ENCODE assay signal across 30 cellular contexts in genomic region chr3:134693226-134693625, GRCh38. TPM values are rescaled to one million over a fixed set of nuclear protein-coding genes. Genes with fewer than 3 reads are reported as not detected.
"Had no signal": no experiment of that assay in that cellular context is flagged by ENCODE, and none has a peak within 500 bp of the region (broad histone marks: within the 10 kb centered on the region; RNA-seq: fewer than 3 reads in every experiment).

No MANE protein-coding gene starts in this region.

- ATAC-seq: activated naive CD8-positive, alpha-beta T cell treated with anti-CD3 and anti-CD28 coated beads, Interleukin-2, amount 50 U/mL, for 24 hours; activated T-cell treated with anti-CD3 and anti-CD28 coated beads, Interleukin-2, amount 50 U/mL, for 4 hours had no signal

- DNase-seq: activated B cell treated with CpG ODN at 0.5 μM for 24 hours; activated CD4-positive, alpha-beta memory T cell treated with anti-CD3 and anti-CD28 coated beads for 36 hours; activated CD4-positive, alpha-beta T cell treated with anti-CD3 and anti-CD28 coated beads for 4 hours; activated CD4-positive, alpha-beta T cell treated with anti-CD3 and anti-CD28 coated beads, Interleukin-2, amount 50 U/mL, for 1 hour; activated CD4-positive, CD25-positive, alpha-beta regulatory T cell treated with anti-CD3 and anti-CD28 coated beads, Interleukin-2, amount 50 U/mL, for 72 hours; activated CD8-positive, alpha-beta memory T cell treated with anti-CD3 and anti-CD28 coated beads, Interleukin-2, amount 50 U/mL, for 4 hours; activated gamma-delta T cell treated with Interleukin-2 at 50 U/mL for 16 hours; activated naive CD4-positive, alpha-beta T cell treated with anti-CD3 and anti-CD28 coated beads for 36 hours; activated naive CD8-positive, alpha-beta T cell treated with anti-CD3 and anti-CD28 coated beads, Interleukin-2, amount 50 U/mL, for 24 hours; activated T-cell treated with anti-CD3 and anti-CD28 coated beads for 4 hours; activated T-cell treated with anti-CD3 and anti-CD28 coated beads, Interleukin-2, amount 50 U/mL, for 4 hours; anterior cingulate cortex; central memory CD4-positive, alpha-beta T cell; NCI-H1105; NCI-H1417 treated with DMSO at 0.1 percent for 48 hours; NCI-H187 treated with DMSO at 0.1 percent for 48 hours; NCI-H2081; NCI-H2171 treated with DMSO at 0.1 percent for 48 hours; NCI-H2227 treated with DMSO at 0.1 percent for 48 hours; NCI-H524 treated with DMSO at 0.1 percent for 48 hours; NCI-H748 treated with DMSO at 0.1 percent for 48 hours; NK-92 treated with Interleukin-12 subunit alpha and Interleukin-12 subunit beta, amount 100 ng/mL, for 24 hours; SW 1271; T-helper 1 cell; T-helper 2 cell; T-helper 9 cell had no signal

RNA-seq across cellular contexts. Expression of gene KY, which starts 42.4 kb away (rescaled TPM):
- total RNA-seq: activated B cell treated with CpG ODN at 0.5 μM for 24 hours; activated CD4-positive, alpha-beta memory T cell treated with anti-CD3 and anti-CD28 coated beads for 36 hours; activated naive CD4-positive, alpha-beta T cell treated with anti-CD3 and anti-CD28 coated beads for 36 hours; activated T-cell treated with anti-CD3 and anti-CD28 coated beads, Interleukin-2, amount 50 U/mL, for 4 hours; activated T-helper 1 cell treated with anti-CD3 and anti-CD28 coated beads, Interleukin-12 subunit alpha, Interleukin-12 subunit beta, Interleukin-2, Interleukin-4 antibody, amounts not matched to agents 30 ng/mL and 10 ng/mL and 1 ng/mL, durations not matched to agents 14 hours and 24 hours and 36 hours; LHCN-M2; NCI-H460; OCI-LY7 had no signal
